ENCODE assay signal across 1 cellular context in the genomic region with DNA sequence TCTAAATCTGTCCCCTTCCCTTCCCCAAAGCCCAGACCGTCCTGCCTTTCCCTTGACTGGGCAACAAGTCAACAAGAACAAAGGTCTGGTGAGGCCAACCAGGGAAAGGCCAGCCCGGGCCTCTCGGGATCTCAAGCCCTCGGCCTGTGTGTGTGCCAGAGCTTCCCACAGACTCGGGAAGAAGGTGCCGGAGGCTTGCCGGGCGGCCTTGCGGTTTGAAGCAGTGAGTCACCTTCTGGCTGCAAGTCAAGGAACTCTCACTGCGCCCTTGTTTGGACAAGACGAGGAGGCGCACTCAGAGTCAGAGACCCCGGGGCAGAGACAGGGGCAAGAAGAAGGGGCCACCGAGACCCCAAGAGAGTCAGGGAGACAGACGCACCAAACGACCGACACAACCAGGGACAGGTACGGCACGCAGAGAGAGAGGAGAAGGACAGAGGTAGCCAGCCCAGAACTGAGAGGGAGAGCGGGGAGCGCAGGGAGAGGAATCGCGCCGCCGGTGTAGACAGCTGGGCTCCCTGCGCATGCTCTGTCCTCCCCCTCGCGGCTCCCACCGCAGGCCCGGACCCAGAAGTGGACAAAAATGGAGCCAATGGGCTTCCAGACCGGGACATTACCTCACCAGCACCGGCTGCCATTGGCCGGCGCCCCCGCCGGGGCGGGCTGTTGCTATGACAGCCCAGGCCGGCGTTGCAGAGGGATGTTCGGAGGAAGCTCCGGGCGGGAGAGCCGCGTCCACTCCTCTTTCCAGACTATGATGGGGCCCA.
A peak's percentile ranks its signal among the peaks of the same experiment; 100 is the strongest.
TF ChIP-seq lines count a peak whose summit lies in the region.

No MANE protein-coding gene starts in this region.

TF ChIP-seq in HEK293, 187 proteins besides CTCF, POLR2A, EP300 and RAD21 (continued from another document and continues in another):
- TF ChIP-seq ELK4 (IDR thresholded peaks at IDR 0.05; ENCODE audit: borderline replicate concordance, low read depth, low read length) (no peak), HOXC10 (CRISPR knock-in tag; IDR thresholded peaks at IDR 0.05) (no peak), ZNF184 (tag by site-specific recombination; IDR thresholded peaks at IDR 0.05) (no peak), ZFP41 (tag by site-specific recombination; IDR thresholded peaks at IDR 0.05; ENCODE audit: borderline replicate concordance) (no peak), ZNF514 (tag by site-specific recombination; IDR thresholded peaks at IDR 0.05) (no peak), TSHZ1 (tag by site-specific recombination; IDR thresholded peaks at IDR 0.05; ENCODE audit: borderline replicate concordance) (peak; percentile 13; the same call in 1 of the 2 replicates), ZNF302 (tag by site-specific recombination; IDR thresholded peaks at IDR 0.05; ENCODE audit: low read depth) (no peak), ZBTB8A (tag by site-specific recombination; IDR thresholded peaks at IDR 0.05) (peak; percentile 90), ATF2 (tag by site-specific recombination; IDR thresholded peaks at IDR 0.05; ENCODE audit: low read depth) (peak; percentile 67), MYNN (tag by site-specific recombination; IDR thresholded peaks at IDR 0.05; ENCODE audit: borderline replicate concordance) (no peak), PRDM2 (tag by site-specific recombination; IDR thresholded peaks at IDR 0.05; ENCODE audit: borderline replicate concordance) (no peak), REPIN1 (tag by site-specific recombination; IDR thresholded peaks at IDR 0.05; ENCODE audit: low read depth) (peak; percentile 25; the same call in 1 of the 2 replicates), ZBTB44 (tag by site-specific recombination; IDR thresholded peaks at IDR 0.05) (peak; percentile 33), ZNF658 (tag by site-specific recombination; IDR thresholded peaks at IDR 0.05) (no peak), FEZF1 (tag by site-specific recombination; IDR thresholded peaks at IDR 0.05) (peak; percentile 34; the same call in 1 of the 2 replicates), ZNF544 (tag by site-specific recombination; IDR thresholded peaks at IDR 0.05) (no peak), IKZF3 (tag by site-specific recombination; IDR thresholded peaks at IDR 0.05) (peak; percentile 99), ZFP3 (tag by site-specific recombination; IDR thresholded peaks at IDR 0.05; ENCODE audit: low read depth) (no peak), ZNF426 (tag by site-specific recombination; IDR thresholded peaks at IDR 0.05) (no peak), ZNF555 (tag by site-specific recombination; conservative IDR thresholded peaks at IDR 0.05) (no peak), EGR2 (tag by site-specific recombination; IDR thresholded peaks at IDR 0.05; ENCODE audit: low read depth) (no peak; the same call in none of the 2 replicates), ZNF670 (tag by site-specific recombination; IDR thresholded peaks at IDR 0.05; ENCODE audit: low read depth) (no peak), PRDM4 (tag by site-specific recombination; IDR thresholded peaks at IDR 0.05) (0 out of 2 replicates have a peak, but pooled peaks have one; percentile 39), ZBTB48 (tag by site-specific recombination; IDR thresholded peaks at IDR 0.05) (peak; percentile 81; the same call in 1 of the 2 replicates), SALL2 (tag by site-specific recombination; IDR thresholded peaks at IDR 0.05; ENCODE audit: borderline replicate concordance) (no peak), PATZ1 (tag by site-specific recombination; IDR thresholded peaks at IDR 0.05) (peak; percentile 97), ZNF777 (tag by site-specific recombination; IDR thresholded peaks at IDR 0.05; ENCODE audit: borderline replicate concordance) (peak; percentile 70; the same call in 1 of the 2 replicates), ZNF707 (tag by site-specific recombination; IDR thresholded peaks at IDR 0.05) (no peak)
- TF ChIP-seq, protein P1, sequence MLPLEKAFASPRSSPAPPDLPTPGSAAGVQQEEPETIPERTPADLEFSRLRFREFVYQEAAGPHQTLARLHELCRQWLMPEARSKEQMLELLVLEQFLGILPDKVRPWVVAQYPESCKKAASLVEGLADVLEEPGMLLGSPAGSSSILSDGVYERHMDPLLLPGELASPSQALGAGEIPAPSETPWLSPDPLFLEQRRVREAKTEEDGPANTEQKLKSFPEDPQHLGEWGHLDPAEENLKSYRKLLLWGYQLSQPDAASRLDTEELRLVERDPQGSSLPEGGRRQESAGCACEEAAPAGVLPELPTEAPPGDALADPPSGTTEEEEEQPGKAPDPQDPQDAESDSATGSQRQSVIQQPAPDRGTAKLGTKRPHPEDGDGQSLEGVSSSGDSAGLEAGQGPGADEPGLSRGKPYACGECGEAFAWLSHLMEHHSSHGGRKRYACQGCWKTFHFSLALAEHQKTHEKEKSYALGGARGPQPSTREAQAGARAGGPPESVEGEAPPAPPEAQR (tag by site-specific recombination; IDR thresholded peaks at IDR 0.05): no peak; the same call in 1 of the 2 replicates
